In genomic region chr18:79951545-79952456, GRCh38 we compare ENCODE assay signal across 1 cellular context.
TF ChIP-seq lines count a peak whose summit lies in the region.

SLC66A2 (minus strand) TSS chr18:79951653; CDS start chr18:79950926, 727 bp downstream.

TF ChIP-seq in K562, 482 proteins besides CTCF, POLR2A, EP300 and RAD21 (continued from another document):
- TF ChIP-seq TSHZ1 (CRISPR knock-in tag; IDR thresholded peaks at IDR 0.05) (no peak), ZBTB7A (IDR thresholded peaks at IDR 0.05; ENCODE audit: borderline replicate concordance, control insufficient read depth, low read depth, low read length) (peak; percentile 52; the same call in 1 of the 2 replicates), E2F8 (IDR thresholded peaks at IDR 0.05; ENCODE audit: low read depth, partially characterized antibody) (no peak), RBM15 (IDR thresholded peaks at IDR 0.05; ENCODE audit: insufficient read depth, low read length) (no peak), BCL6 (CRISPR knock-in tag; IDR thresholded peaks at IDR 0.05) (no peak), TEAD4 (IDR thresholded peaks at IDR 0.05; ENCODE audit: low read length) (no peak), TEAD4 (CRISPR knock-in tag; IDR thresholded peaks at IDR 0.05; ENCODE audit: borderline replicate concordance) (no peak), L3MBTL2 (IDR thresholded peaks at IDR 0.05) (peak; percentile 72), STAT5B (CRISPR knock-in tag; IDR thresholded peaks at IDR 0.05) (no peak), NCOA6 (IDR thresholded peaks at IDR 0.05) (no peak), MAFF (IDR thresholded peaks at IDR 0.05; ENCODE audit: low read length) (no peak), HDAC2 (IDR thresholded peaks at IDR 0.05) (no peak), SRSF7 (optimal IDR thresholded peaks at IDR 0.05; ENCODE audit: low read depth, low read length) (no peak), NELFE (IDR thresholded peaks at IDR 0.05; ENCODE audit: insufficient read depth, insufficient read length) (no peak), BRF1 (IDR thresholded peaks at IDR 0.05; ENCODE audit: borderline replicate concordance, extremely low read depth, insufficient read length) (no peak), EWSR1 (IDR thresholded peaks at IDR 0.05; ENCODE audit: borderline replicate concordance, low read depth, partially characterized antibody) (no peak), ZFX (CRISPR knock-in tag; IDR thresholded peaks at IDR 0.05) (peak; percentile 61), FOXK1 (CRISPR knock-in tag; IDR thresholded peaks at IDR 0.05; ENCODE audit: borderline replicate concordance) (no peak), CGGBP1 (CRISPR knock-in tag; IDR thresholded peaks at IDR 0.05) (no peak), KAT8 (IDR thresholded peaks at IDR 0.05; ENCODE audit: low read depth) (no peak), HDGF (IDR thresholded peaks at IDR 0.05) (no peak), CREB1 (IDR thresholded peaks at IDR 0.05) (peak; percentile 72), CREB1 (CRISPR knock-in tag; IDR thresholded peaks at IDR 0.05) (peak; percentile 75), ZNF3 (CRISPR knock-in tag; IDR thresholded peaks at IDR 0.05) (no peak), HDAC3 (IDR thresholded peaks at IDR 0.05; ENCODE audit: borderline replicate concordance, partially characterized antibody) (no peak)
